8 cellular contexts compared by ENCODE assay signal in genomic region chr14:35291709-35292050, GRCh38. TPM values are rescaled to one million over a fixed set of nuclear protein-coding genes. Genes with fewer than 3 reads are reported as not detected.
DNase-seq lines count a peak whose midpoint lies in the region; ATAC-seq and TF ChIP-seq lines count a peak whose summit lies in the region.
"Not testable (repeated sequence)": the region's sequence is repeated elsewhere in the genome, so short reads cannot be mapped to it uniquely, and the experiment has no call there.

No MANE protein-coding gene starts in this region.

- no CpG with 5 or more reads among the region's 11 CpGs for WGBS in mesendoderm (ENCODE audit: extremely low coverage, insufficient coverage, low lambda C conversion rate)

- not testable (repeated sequence) for H2BK120ac ChIP-seq in mesendoderm (ENCODE audit: low read depth, low read length)

- not testable (repeated sequence) for H3K9me3 ChIP-seq in OCI-LY1 (ENCODE audit: low read length); upper lobe of right lung

- H3K27ac ChIP-seq in OCI-LY1 (ENCODE audit: low read depth, low read length, poor library complexity, severe bottlenecking) = peak overlapping the region; percentile 95
- H3K27ac ChIP-seq in mesendoderm (ENCODE audit: low read depth, low read length) = peak overlapping the region; percentile 27
- peak overlapping the region; percentile 72 for H3K27ac ChIP-seq in rectal smooth muscle tissue (ENCODE audit: low read depth, low read length)
- peak overlapping the region; percentile 91 for H3K27ac ChIP-seq in upper lobe of right lung

- not testable (repeated sequence) for H4K20me1 ChIP-seq in OCI-LY1 (ENCODE audit: insufficient read depth, low read length)

- H3K56ac ChIP-seq in mesendoderm (ENCODE audit: low read length) = peak overlapping the region; percentile 56

- H3K4me1 ChIP-seq in OCI-LY1 (ENCODE audit: insufficient read depth, low read length, severe bottlenecking) (peaks cover 57% of the 10 kb centered on the region), rectal smooth muscle tissue (ENCODE audit: control insufficient read depth, insufficient read depth, low read length) (peaks cover 16% of the 10 kb centered on the region), upper lobe of right lung (peaks cover 29% of the 10 kb centered on the region)
- H3K4me1 ChIP-seq in mesendoderm (ENCODE audit: control insufficient read depth, low read depth, low read length) = not testable (repeated sequence)

- peak overlapping the region; percentile 99 for H3K4me3 Mint-ChIP-seq in activated T-cell treated with anti-CD3 and anti-CD28 coated beads, Interleukin-2, amount 50 U/mL, for 24 hours
- peak overlapping the region; percentile 97 for H3K4me3 Mint-ChIP-seq in central memory CD8-positive, alpha-beta T cell
- peak overlapping the region; percentile 99 for H3K4me3 Mint-ChIP-seq in glutamatergic neuron (ENCODE audit: unreplicated experiment)

- not testable (repeated sequence) for H3K27me3 ChIP-seq in OCI-LY1 (ENCODE audit: insufficient read depth, low read length); mesendoderm (ENCODE audit: insufficient read depth, low read length, poor library complexity); rectal smooth muscle tissue (ENCODE audit: control insufficient read depth, insufficient read depth, low read length); upper lobe of right lung

- peaks cover 44% of the 10 kb centered on the region for H3K79me2 ChIP-seq in OCI-LY1 (ENCODE audit: insufficient read depth, low read length)
- H3K79me2 ChIP-seq in mesendoderm (ENCODE audit: control insufficient read depth, insufficient read depth, low read length) = peaks cover 38% of the 10 kb centered on the region

- H3K79me1 ChIP-seq in mesendoderm (ENCODE audit: low read length) = not testable (repeated sequence)

- not testable (repeated sequence) for H3K9me3 Mint-ChIP-seq in activated T-cell treated with anti-CD3 and anti-CD28 coated beads, Interleukin-2, amount 50 U/mL, for 24 hours; central memory CD8-positive, alpha-beta T cell; glutamatergic neuron (ENCODE audit: unreplicated experiment)

- H3K4ac ChIP-seq in mesendoderm (ENCODE audit: low read depth, low read length) = peak overlapping the region; percentile 1

- not testable (repeated sequence) for H4K8ac ChIP-seq in mesendoderm (ENCODE audit: low read depth, low read length)

- TF ChIP-seq CTCF in GM12864 (IDR thresholded peaks at IDR 0.05; ENCODE audit: low read depth, low read length, missing control alignments); OCI-LY1 (IDR thresholded peaks at IDR 0.05; ENCODE audit: low read length); glutamatergic neuron (IDR thresholded peaks at IDR 0.05; ENCODE audit: partially characterized antibody, unreplicated experiment); upper lobe of right lung (IDR thresholded peaks at IDR 0.05): not testable (repeated sequence)

- H3K27me3 Mint-ChIP-seq in activated T-cell treated with anti-CD3 and anti-CD28 coated beads, Interleukin-2, amount 50 U/mL, for 24 hours; central memory CD8-positive, alpha-beta T cell; glutamatergic neuron (ENCODE audit: unreplicated experiment): not testable (repeated sequence)

- peak overlapping the region; percentile 99 for H3K27ac Mint-ChIP-seq in activated T-cell treated with anti-CD3 and anti-CD28 coated beads, Interleukin-2, amount 50 U/mL, for 24 hours
- H3K27ac Mint-ChIP-seq in central memory CD8-positive, alpha-beta T cell (ENCODE audit: low read depth) = peak overlapping the region; percentile 97
- H3K27ac Mint-ChIP-seq in glutamatergic neuron (ENCODE audit: unreplicated experiment) = not testable (repeated sequence)

- H2BK15ac ChIP-seq in mesendoderm (replicated peaks; ENCODE audit: low read depth) = not testable (repeated sequence)

- H2AFZ ChIP-seq in OCI-LY1 (ENCODE audit: low read length) = 0 out of 2 replicates have a peak overlapping the region, but pooled peaks have one; percentile 22

- H3K18ac ChIP-seq in mesendoderm (ENCODE audit: low read length) = peak overlapping the region; percentile 77

- not testable (repeated sequence) for H3K23ac ChIP-seq in mesendoderm (ENCODE audit: low read length)

- H2AK5ac ChIP-seq in mesendoderm (ENCODE audit: low read length) = not testable (repeated sequence)

- DNase-seq in GM12864 (ENCODE audit: low read depth); activated T-cell treated with anti-CD3 and anti-CD28 coated beads, Interleukin-2, amount 50 U/mL, for 24 hours; central memory CD8-positive, alpha-beta T cell (ENCODE audit: low spot score in 2 of 2); glutamatergic neuron; mesendoderm; upper lobe of right lung: not testable (repeated sequence)

- H2BK5ac ChIP-seq in mesendoderm (ENCODE audit: low read length) = not testable (repeated sequence)

- not testable (repeated sequence) for H3F3A ChIP-seq in OCI-LY1 (ENCODE audit: insufficient read depth, low read length)

- not testable (repeated sequence) for H4K5ac ChIP-seq in mesendoderm (ENCODE audit: low read length)

- peaks cover 42% of the 10 kb centered on the region for H3K36me3 Mint-ChIP-seq in activated T-cell treated with anti-CD3 and anti-CD28 coated beads, Interleukin-2, amount 50 U/mL, for 24 hours (ENCODE audit: low read depth)
- H3K36me3 Mint-ChIP-seq in central memory CD8-positive, alpha-beta T cell (ENCODE audit: insufficient read depth) = peaks cover 18% of the 10 kb centered on the region
- not testable (repeated sequence) for H3K36me3 Mint-ChIP-seq in glutamatergic neuron (ENCODE audit: unreplicated experiment)

- H3K4me3 ChIP-seq in GM12864 (ENCODE audit: low read depth, low read length) (peak overlapping the region; percentile 92), OCI-LY1 (ENCODE audit: low read depth, low read length, poor library complexity, severe bottlenecking) (peak overlapping the region; percentile 87), rectal smooth muscle tissue (ENCODE audit: low read length) (peak overlapping the region; percentile 95), upper lobe of right lung (peak overlapping the region; percentile 94)
- not testable (repeated sequence) for H3K4me3 ChIP-seq in mesendoderm (ENCODE audit: low read length)

- H3K9me2 ChIP-seq in OCI-LY1 (ENCODE audit: low read depth, low read length) = not testable (repeated sequence)

- H3K9ac ChIP-seq in OCI-LY1 (ENCODE audit: low read length) (peak overlapping the region; percentile 83), mesendoderm (ENCODE audit: low read length) (peak overlapping the region; percentile 36)
- H3K9ac ChIP-seq in rectal smooth muscle tissue (ENCODE audit: low read length) = not testable (repeated sequence)

- intact Hi-C loops in upper lobe of right lung (cut with DNase I) = loop anchor here (10.0 kb wide), 1 partner anchor 113 kb away; the partner anchor contains the start of gene NFKBIA

- H3K36me3 ChIP-seq in OCI-LY1 (ENCODE audit: insufficient read depth, low read length) = peaks cover 12% of the 10 kb centered on the region; the same call in 1 of the 2 replicates
- not testable (repeated sequence) for H3K36me3 ChIP-seq in mesendoderm (ENCODE audit: control insufficient read depth, insufficient read depth, low read length); rectal smooth muscle tissue (ENCODE audit: control insufficient read depth, insufficient read depth, low read length); upper lobe of right lung

- ATAC-seq in central memory CD8-positive, alpha-beta T cell (replicated peaks; ENCODE audit: extremely low read depth, poor library complexity, severe bottlenecking); upper lobe of right lung: not testable (repeated sequence)

- H3K4me1 Mint-ChIP-seq in activated T-cell treated with anti-CD3 and anti-CD28 coated beads, Interleukin-2, amount 50 U/mL, for 24 hours (ENCODE audit: low read depth) = peaks cover 64% of the 10 kb centered on the region
- H3K4me1 Mint-ChIP-seq in central memory CD8-positive, alpha-beta T cell = peaks cover 45% of the 10 kb centered on the region
- H3K4me1 Mint-ChIP-seq in glutamatergic neuron (ENCODE audit: low read depth, unreplicated experiment) = peaks cover 12% of the 10 kb centered on the region

- H3K4me2 ChIP-seq in OCI-LY1 (ENCODE audit: low read length) = peak overlapping the region; percentile 96
- peak overlapping the region; percentile 3 for H3K4me2 ChIP-seq in mesendoderm (ENCODE audit: low read length)

RNA-seq across cellular contexts. Expression of gene PSMA6, which starts 0.5 kb away (rescaled TPM):
- 148 TPM for total RNA-seq in glutamatergic neuron (ENCODE audit: unreplicated experiment)
- polyA plus RNA-seq in mesendoderm (2013, experiment 1 of 2) = 410 TPM
- 407 TPM for polyA plus RNA-seq in mesendoderm (2013, experiment 2 of 2)
- total RNA-seq in upper lobe of right lung = 157 TPM

Comparison
In these comparisons a context has a peak if more than half of its experiments do, and no peak if none do; other contexts are left out.
1. H3K27ac ChIP-seq: peak in every context shown above with its lines; median percentile 95 in OCI-LY1; 91 in upper lobe of right lung; 72 in rectal smooth muscle tissue; 27 in mesendoderm.